ENCODE assay signal across 1 cellular context in genomic region chr10:107031981-107032699, GRCh38.
TF ChIP-seq lines count a peak whose summit lies in the region.

No MANE protein-coding gene starts in this region.

TF ChIP-seq in K562, 482 proteins besides CTCF, POLR2A, EP300 and RAD21 (continued from another document and continues in another):
- peak; percentile 23 for TF ChIP-seq CCNT2 (IDR thresholded peaks at IDR 0.05; ENCODE audit: borderline replicate concordance, extremely low read depth, insufficient read length, low read depth, low read length)
- TF ChIP-seq STAG1 (CRISPR knock-in tag; IDR thresholded peaks at IDR 0.05; ENCODE audit: borderline replicate concordance) = no peak
- no peak for TF ChIP-seq MYNN (IDR thresholded peaks at IDR 0.05)
- TF ChIP-seq MYNN (CRISPR knock-in tag; IDR thresholded peaks at IDR 0.05) = no peak
- no peak for TF ChIP-seq CEBPG (CRISPR knock-in tag; IDR thresholded peaks at IDR 0.05)
- TF ChIP-seq CEBPG (tag; conservative IDR thresholded peaks at IDR 0.05 in 1 of 2, IDR thresholded peaks at IDR 0.05 in 1 of 2) = no peak
- no peak for TF ChIP-seq CHD2 (IDR thresholded peaks at IDR 0.05; ENCODE audit: low read depth, low read length)
- TF ChIP-seq ZNF316 (IDR thresholded peaks at IDR 0.05) = peak; percentile 81
- no peak for TF ChIP-seq PHB (CRISPR knock-in tag; IDR thresholded peaks at IDR 0.05)
- TF ChIP-seq ZNF143 (CRISPR knock-in tag; IDR thresholded peaks at IDR 0.05) = no peak
- peak; percentile 82; the same call in 1 of the 2 replicates for TF ChIP-seq MAFF (IDR thresholded peaks at IDR 0.05; ENCODE audit: low read length)
- no peak for TF ChIP-seq ZNF785 (CRISPR knock-in tag; IDR thresholded peaks at IDR 0.05)
- no peak for TF ChIP-seq ZNF655 (CRISPR knock-in tag; IDR thresholded peaks at IDR 0.05)
- peak; percentile 19; the same call in 1 of the 2 replicates for TF ChIP-seq PML (IDR thresholded peaks at IDR 0.05; ENCODE audit: low read length)
- TF ChIP-seq PBX2 (CRISPR knock-in tag; IDR thresholded peaks at IDR 0.05; ENCODE audit: low read depth) = no peak
- TF ChIP-seq PBX2 (tag; conservative IDR thresholded peaks at IDR 0.05; ENCODE audit: low read depth) = 0 out of 2 replicates have a peak, but pooled peaks have one; percentile 6
- TF ChIP-seq AFF1 (IDR thresholded peaks at IDR 0.05; ENCODE audit: low read depth in 1 of 2, partially characterized antibody in 2 of 2) = no peak
- no peak for TF ChIP-seq NR0B1 (IDR thresholded peaks at IDR 0.05; ENCODE audit: partially characterized antibody)
- no peak for TF ChIP-seq TAF15 (IDR thresholded peaks at IDR 0.05; ENCODE audit: low read depth, low read length)
- no peak for TF ChIP-seq ELK3 (CRISPR knock-in tag; IDR thresholded peaks at IDR 0.05)
- TF ChIP-seq SAFB2 (IDR thresholded peaks at IDR 0.05; ENCODE audit: borderline replicate concordance, low read depth, low read length, severe bottlenecking) = no peak
- no peak for TF ChIP-seq ZNF3 (CRISPR knock-in tag; IDR thresholded peaks at IDR 0.05)
- TF ChIP-seq U2AF1 (optimal IDR thresholded peaks at IDR 0.05; ENCODE audit: low read depth, low read length) = no peak
- TF ChIP-seq ZNF766 (CRISPR knock-in tag; conservative IDR thresholded peaks at IDR 0.05) = no peak
- TF ChIP-seq MAFK (IDR thresholded peaks at IDR 0.05; ENCODE audit: low read length) = peak; percentile 75
- no peak for TF ChIP-seq ZNF197 (CRISPR knock-in tag; IDR thresholded peaks at IDR 0.05; ENCODE audit: low read depth)
- no peak for TF ChIP-seq ZBTB40 (IDR thresholded peaks at IDR 0.05)
- TF ChIP-seq ZBTB40 (CRISPR knock-in tag; IDR thresholded peaks at IDR 0.05) = no peak
- TF ChIP-seq ZBTB26 (CRISPR knock-in tag; IDR thresholded peaks at IDR 0.05) = no peak
- TF ChIP-seq E2F8 (IDR thresholded peaks at IDR 0.05; ENCODE audit: low read depth, partially characterized antibody) = no peak
